25 cellular contexts compared by ENCODE assay signal in the genomic region with DNA sequence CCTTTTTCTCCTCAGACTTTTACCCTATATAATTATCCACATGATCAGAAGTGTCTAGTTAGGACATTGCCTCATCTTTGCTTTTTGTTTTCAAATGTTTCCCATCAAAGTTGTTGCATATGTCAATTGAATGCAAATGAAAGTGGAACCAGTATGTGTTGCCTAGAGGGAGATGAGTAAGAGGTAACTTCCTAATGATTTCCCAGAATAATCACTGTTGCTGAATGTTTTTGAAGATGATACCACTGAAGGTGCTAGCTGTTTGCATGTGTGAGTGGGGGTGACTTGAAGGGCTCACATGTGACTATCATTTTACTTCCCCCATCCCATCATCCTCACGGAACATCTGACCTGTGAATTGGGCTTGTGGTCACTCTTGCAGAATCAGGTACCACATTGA. TPM values are rescaled to one million over a fixed set of nuclear protein-coding genes. Genes with fewer than 3 reads are reported as not detected.
"Had no signal": no experiment of that assay in that cellular context is flagged by ENCODE, and none has a peak within 500 bp of the region (broad histone marks: within the 10 kb centered on the region; RNA-seq: fewer than 3 reads in every experiment).

No MANE protein-coding gene starts in this region.

- ATAC-seq: body of pancreas, T-helper 17 cell, WTC11 had no signal

- H3K9me3 Mint-ChIP-seq: activated naive CD4-positive, alpha-beta T cell treated with anti-CD3 and anti-CD28 coated beads, Interleukin-2, amount 50 U/mL, for 24 hours; WTC11 had no signal

- H3K27me3 Mint-ChIP-seq: activated naive CD4-positive, alpha-beta T cell treated with anti-CD3 and anti-CD28 coated beads, Interleukin-2, amount 50 U/mL, for 24 hours; IgD-negative memory B cell; T-helper 17 cell had no signal

- H3K36me3 ChIP-seq: cardiac muscle cell had no signal

- H3K4me3 Mint-ChIP-seq: activated naive CD4-positive, alpha-beta T cell treated with anti-CD3 and anti-CD28 coated beads, Interleukin-2, amount 50 U/mL, for 24 hours; IgD-negative memory B cell; T-helper 17 cell; WTC11 had no signal

- H3K4me1 Mint-ChIP-seq: activated naive CD4-positive, alpha-beta T cell treated with anti-CD3 and anti-CD28 coated beads, Interleukin-2, amount 50 U/mL, for 24 hours; IgD-negative memory B cell; T-helper 17 cell; WTC11 had no signal

- H3K36me3 Mint-ChIP-seq: activated naive CD4-positive, alpha-beta T cell treated with anti-CD3 and anti-CD28 coated beads, Interleukin-2, amount 50 U/mL, for 24 hours; IgD-negative memory B cell; WTC11 had no signal

- H3K4me3 ChIP-seq: body of pancreas, cardiac muscle cell had no signal

- H3K27ac Mint-ChIP-seq: activated naive CD4-positive, alpha-beta T cell treated with anti-CD3 and anti-CD28 coated beads, Interleukin-2, amount 50 U/mL, for 24 hours; IgD-negative memory B cell; T-helper 17 cell; WTC11 had no signal

- DNase-seq: activated CD4-positive, alpha-beta T cell treated with anti-CD3 and anti-CD28 coated beads for 4 hours; activated CD8-positive, alpha-beta memory T cell treated with anti-CD3 and anti-CD28 coated beads, Interleukin-2, amount 50 U/mL, for 48 hours; activated effector memory CD4-positive, alpha-beta T cell treated with Interleukin-2 at 50 U/mL for 16 hours; activated naive CD4-positive, alpha-beta T cell; activated T-cell treated with anti-CD3 and anti-CD28 coated beads, Interleukin-2, amount 50 U/mL, for 1 hour; aorta; body of pancreas; cerebellar nuclear complex; KG1; NCI-H1092; NCI-H1417; NCI-H1930; NCI-H2171; NCI-H226; NCI-H526; NCI-H82; SIG-M5; T-helper 17 cell; T-helper 9 cell had no signal

- H3K27me3 ChIP-seq: body of pancreas, cardiac muscle cell had no signal

- H3K27ac ChIP-seq: body of pancreas, cardiac muscle cell had no signal

RNA-seq across cellular contexts. Expression of gene PAK3, which starts 34.0 kb away (rescaled TPM):
- total RNA-seq: LHCN-M2, OCI-LY7 had no signal
